In genomic region chr16:2033057-2033911, GRCh38 we compare ENCODE assay signal across 8 cellular contexts. TPM values are rescaled to one million over a fixed set of nuclear protein-coding genes. Genes with fewer than 3 reads are reported as not detected.
DNase-seq lines count a peak whose midpoint lies in the region; ATAC-seq and TF ChIP-seq lines count a peak whose summit lies in the region.

No MANE protein-coding gene starts in this region.

- peak overlapping the region; percentile 93 for H3K4me2 ChIP-seq in skeletal muscle satellite cell (ENCODE audit: low read length)

- H3K9ac ChIP-seq in skeletal muscle satellite cell (ENCODE audit: low read depth, low read length), result peak overlapping the region; percentile 82

- H3K36me3 ChIP-seq in ascending aorta, result peaks cover 4 to 12% of the 10 kb centered on the region in 2 donors
- peaks cover 19% of the 10 kb centered on the region for H3K36me3 ChIP-seq in skeletal muscle satellite cell (ENCODE audit: insufficient read depth, low read length)

- TF ChIP-seq CTCF in ascending aorta (IDR thresholded peaks at IDR 0.05), result no peak

- H3K4me1 ChIP-seq in ascending aorta, result peaks cover 23 to 43% of the 10 kb centered on the region in 2 donors
- peaks cover 50% of the 10 kb centered on the region for H3K4me1 ChIP-seq in skeletal muscle satellite cell (ENCODE audit: control insufficient read depth, insufficient read depth, low read length)

- ATAC-seq in HG03095 (IDR thresholded peaks at IDR 0.05; ENCODE audit: unreplicated experiment), result no peak

- H3K9me3 ChIP-seq in ascending aorta (no peaks in the 10 kb centered on the region), skeletal muscle satellite cell (replicated peaks; ENCODE audit: low read length) (no peaks in the 10 kb centered on the region)

- intact Hi-C loops in ascending aorta (cut with DNase I), result no loop called here

- peak overlapping the region; percentile 93 to 97 for H3K27ac ChIP-seq in ascending aorta

- H3K4me3 ChIP-seq in ascending aorta, result peak overlapping the region; percentile 58 to 60
- H3K4me3 ChIP-seq in skeletal muscle satellite cell (ENCODE audit: low read length), result peak overlapping the region; percentile 72

- H3K27me3 ChIP-seq in ascending aorta, result no peaks in the 10 kb centered on the region
- no peaks in the 10 kb centered on the region for H3K27me3 ChIP-seq in skeletal muscle satellite cell (ENCODE audit: control insufficient read depth, insufficient read depth, low read length)

- DNase-seq in H4 (ENCODE audit: low spot score) (peak; percentile 64), ascending aorta (ENCODE audit: low spot score in 2 of 2) (peak; percentile 39 to 92), inferior parietal cortex (ENCODE audit: extremely low spot score) (peak; percentile 82), NCI-H510A (lab: John Stamatoyannopoulos, UW) (no peak)
- no peak for DNase-seq in activated naive CD4-positive, alpha-beta T cell treated with anti-CD3 and anti-CD28 coated beads, Interleukin-2, amount 50 U/mL, for 16 hours
- no peak for DNase-seq in stimulated activated CD4-positive, alpha-beta T cell treated with anti-CD3 and anti-CD28 coated beads, Interleukin-1b, Interleukin-23, amount 100 ng/mL, for 48 hours

RNA-seq across cellular contexts. Expression of gene NHERF2, which starts 6.6 kb away (rescaled TPM):
- total RNA-seq in H4 (2014; rRNA removed; shearing (Covaris generic)), result 33.1 and 33.7 TPM in 2 replicates
- 123 TPM for total RNA-seq in ascending aorta
- 3.5 and 6.1 TPM in 2 replicates for total RNA-seq in skeletal muscle satellite cell (2012; rRNA removed)

RNA-seq across cellular contexts. Expression of gene NPW, which starts 13.7 kb away (rescaled TPM):
- 2.7 TPM in 1 of 2 replicates, not detected in the other for total RNA-seq in H4 (2014; rRNA removed; shearing (Covaris generic))
- not detected for total RNA-seq in ascending aorta
- not detected in 2 replicates for total RNA-seq in skeletal muscle satellite cell (2012; rRNA removed)

RNA-seq across cellular contexts. Expression of gene NTHL1, which starts 14.3 kb away (rescaled TPM):
- 28.2 and 42.3 TPM in 2 replicates for total RNA-seq in H4 (2014; rRNA removed; shearing (Covaris generic))
- total RNA-seq in ascending aorta, result 59.5 TPM
- total RNA-seq in skeletal muscle satellite cell (2012; rRNA removed), result 14.4 and 18.8 TPM in 2 replicates

RNA-seq across cellular contexts. Expression of gene TSC2, which starts 14.5 kb away (rescaled TPM):
- 11.0 and 15.6 TPM in 2 replicates for total RNA-seq in H4 (2014; rRNA removed; shearing (Covaris generic))
- 258 TPM for total RNA-seq in ascending aorta
- 34.9 and 36.5 TPM in 2 replicates for total RNA-seq in skeletal muscle satellite cell (2012; rRNA removed)

RNA-seq across cellular contexts. Expression of gene ZNF598, which starts 23.7 kb away (rescaled TPM):
- 5.5 and 10.4 TPM in 2 replicates for total RNA-seq in H4 (2014; rRNA removed; shearing (Covaris generic))
- total RNA-seq in ascending aorta, result 31.1 TPM
- 26.1 and 28.0 TPM in 2 replicates for total RNA-seq in skeletal muscle satellite cell (2012; rRNA removed)

Comparison
In these comparisons a context has a peak if more than half of its experiments do, and no peak if none do; other contexts are left out.
1. DNase-seq: peak in H4 (single experiment), ascending aorta (2 of 2) and inferior parietal cortex (single experiment); none in activated naive CD4-positive, alpha-beta T cell treated with anti-CD3 and anti-CD28 coated beads, Interleukin-2, amount 50 U/mL, for 16 hours (single experiment), stimulated activated CD4-positive, alpha-beta T cell treated with anti-CD3 and anti-CD28 coated beads, Interleukin-1b, Interleukin-23, amount 100 ng/mL, for 48 hours (single experiment) and NCI-H510A (single experiment).